ENCODE assay signal across 20 cellular contexts in genomic region chr20:57330998-57331397, GRCh38.
DNase-seq lines count a peak whose midpoint lies in the region; ATAC-seq lines count a peak whose summit lies in the region.
"Had no signal": no experiment of that assay in that cellular context is flagged by ENCODE, and none has a peak within 500 bp of the region (broad histone marks: within the 10 kb centered on the region; RNA-seq: fewer than 3 reads in every experiment).

No MANE protein-coding gene starts in this region.

- peak; percentile 4 for DNase-seq in GF-D8 (lab: John Stamatoyannopoulos, UW)
- DNase-seq in MV-4-11 (lab: John Stamatoyannopoulos, UW): peak; percentile 56
- DNase-seq in fibroblast of peridontal ligament (ENCODE audit: extremely low read depth): peak; percentile 52
- peak; percentile 60 for DNase-seq in putamen (ENCODE audit: low spot score)
- DNase-seq in islet precursor cell: no peak
- DNase-seq: activated CD4-positive, alpha-beta T cell treated with anti-CD3 and anti-CD28 coated beads for 4 hours; HCEC 1CT; left colon; mucosa of descending colon; NCI-H146; NCI-H2171; NCI-H69; SHP77; stimulated activated CD4-positive, alpha-beta T cell treated with anti-CD3 and anti-CD28 coated beads, Interleukin-2, amount 100 ng/mL, for 24 hours; stimulated activated naive CD4-positive, alpha-beta T cell; T-helper 1 cell had no signal

- ATAC-seq in HG03460 (IDR thresholded peaks at IDR 0.05; ENCODE audit: unreplicated experiment) (no peak), GM18519 (IDR thresholded peaks at IDR 0.05; ENCODE audit: low FRiP score, unreplicated experiment) (no peak), GM18867 (IDR thresholded peaks at IDR 0.05; ENCODE audit: unreplicated experiment) (no peak)
- ATAC-seq: activated T-helper 17 cell treated with anti-CD3 and anti-CD28 coated beads, Interleukin-2, amount 50 U/mL, for 72 hours; left colon; mucosa of descending colon had no signal
